ENCODE assay signal across 13 cellular contexts in the genomic region with DNA sequence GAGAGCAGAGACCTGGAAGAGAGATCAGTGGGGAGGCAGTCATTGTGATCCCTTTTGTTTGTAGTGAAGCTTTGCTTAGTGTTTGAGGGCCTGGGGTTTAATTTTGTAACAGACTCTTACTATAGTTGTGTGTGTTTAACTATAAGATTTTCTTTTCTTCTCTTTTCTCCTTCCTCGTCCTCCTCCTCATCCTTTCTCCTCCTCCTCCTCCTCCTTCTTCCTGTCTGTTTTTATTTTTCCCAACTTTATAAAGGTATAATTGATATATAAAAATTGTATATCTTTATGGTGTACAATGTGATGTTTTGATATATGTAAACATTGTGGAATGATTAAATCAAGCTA.
A peak's percentile ranks its signal among the peaks of the same experiment; 100 is the strongest.
DNase-seq lines count a peak whose midpoint lies in the region; ATAC-seq and TF ChIP-seq lines count a peak whose summit lies in the region.
"Had no signal": no experiment of that assay in that cellular context is flagged by ENCODE, and none has a peak within 500 bp of the region (broad histone marks: within the 10 kb centered on the region; RNA-seq: fewer than 3 reads in every experiment).

No MANE protein-coding gene starts in this region.

- H3K4me1 Mint-ChIP-seq in activated naive CD4-positive, alpha-beta T cell treated with anti-CD3 and anti-CD28 coated beads, Interleukin-2, amount 50 U/mL, for 24 hours = peaks cover 9% of the 10 kb centered on the region
- H3K4me1 Mint-ChIP-seq in activated naive CD4-positive, alpha-beta T cell treated with anti-CD3 and anti-CD28 coated beads, Interleukin-2, amount 10 ng/mL, durations not matched to agents 7 days and 5 days = peaks cover 9% of the 10 kb centered on the region
- H3K4me1 Mint-ChIP-seq in endothelial cell (ENCODE audit: unreplicated experiment) (peaks cover 67% of the 10 kb centered on the region), nephron progenitor cell (peaks cover 54% of the 10 kb centered on the region)

- no peak for TF ChIP-seq POLR2A in upper lobe of left lung (IDR thresholded peaks at IDR 0.05)

- H3K9me3 Mint-ChIP-seq in activated naive CD4-positive, alpha-beta T cell treated with anti-CD3 and anti-CD28 coated beads, Interleukin-2, amount 50 U/mL, for 24 hours = no peaks in the 10 kb centered on the region
- H3K9me3 Mint-ChIP-seq in activated naive CD4-positive, alpha-beta T cell treated with anti-CD3 and anti-CD28 coated beads, Interleukin-2, amount 10 ng/mL, durations not matched to agents 7 days and 5 days = no peaks in the 10 kb centered on the region
- H3K9me3 Mint-ChIP-seq in endothelial cell (ENCODE audit: unreplicated experiment) (no peaks in the 10 kb centered on the region), nephron progenitor cell (no peaks in the 10 kb centered on the region)
- H3K9me3 Mint-ChIP-seq: activated naive CD8-positive, alpha-beta T cell treated with anti-CD3 and anti-CD28 coated beads, Interleukin-2, amount 10 ng/mL, durations not matched to agents 7 days and 5 days had no signal

- H3K36me3 Mint-ChIP-seq in activated naive CD4-positive, alpha-beta T cell treated with anti-CD3 and anti-CD28 coated beads, Interleukin-2, amount 50 U/mL, for 24 hours = no peaks in the 10 kb centered on the region
- H3K36me3 Mint-ChIP-seq in activated naive CD4-positive, alpha-beta T cell treated with anti-CD3 and anti-CD28 coated beads, Interleukin-2, amount 10 ng/mL, durations not matched to agents 7 days and 5 days = no peaks in the 10 kb centered on the region
- no peaks in the 10 kb centered on the region for H3K36me3 Mint-ChIP-seq in endothelial cell (ENCODE audit: low read depth, unreplicated experiment)
- H3K36me3 Mint-ChIP-seq in nephron progenitor cell (ENCODE audit: low read depth) = peaks cover 18% of the 10 kb centered on the region
- H3K36me3 Mint-ChIP-seq: activated naive CD8-positive, alpha-beta T cell treated with anti-CD3 and anti-CD28 coated beads, Interleukin-2, amount 10 ng/mL, durations not matched to agents 7 days and 5 days had no signal

- 13 to 36% methylated on average over 1 of the region's 1 CpG for WGBS in upper lobe of left lung, 2 donors

- peak overlapping the region; percentile 17 for H3K27ac Mint-ChIP-seq in activated naive CD4-positive, alpha-beta T cell treated with anti-CD3 and anti-CD28 coated beads, Interleukin-2, amount 50 U/mL, for 24 hours
- no peak overlapping the region for H3K27ac Mint-ChIP-seq in activated naive CD4-positive, alpha-beta T cell treated with anti-CD3 and anti-CD28 coated beads, Interleukin-2, amount 10 ng/mL, durations not matched to agents 7 days and 5 days
- H3K27ac Mint-ChIP-seq in endothelial cell (ENCODE audit: unreplicated experiment) (peak overlapping the region; percentile 99), nephron progenitor cell (peak overlapping the region; percentile 94)
- H3K27ac Mint-ChIP-seq: activated naive CD8-positive, alpha-beta T cell treated with anti-CD3 and anti-CD28 coated beads, Interleukin-2, amount 10 ng/mL, durations not matched to agents 7 days and 5 days had no signal

- DNase-seq in activated naive CD4-positive, alpha-beta T cell treated with anti-CD3 and anti-CD28 coated beads, Interleukin-2, amount 10 ng/mL, durations not matched to agents 7 days and 5 days = no peak
- DNase-seq in endothelial cell (ENCODE audit: low spot score) (no peak), nephron progenitor cell (no peak), upper lobe of left lung (no peak), GDM1 (lab: John Stamatoyannopoulos, UW) (no peak)
- no peak for DNase-seq in activated CD8-positive, alpha-beta memory T cell treated with anti-CD3 and anti-CD28 coated beads for 24 hours
- DNase-seq: activated naive CD8-positive, alpha-beta T cell treated with anti-CD3 and anti-CD28 coated beads, Interleukin-2, amount 10 ng/mL, durations not matched to agents 7 days and 5 days; effector CD8-positive, alpha-beta T cell; NCI-H187 treated with DMSO at 0.1 percent for 48 hours; T-helper 9 cell had no signal

- no peaks in the 10 kb centered on the region for H3K27me3 ChIP-seq in upper lobe of left lung

- CTCF ChIA-PET in activated naive CD4-positive, alpha-beta T cell treated with anti-CD3 and anti-CD28 coated beads, Interleukin-2, amount 10 ng/mL, durations not matched to agents 7 days and 5 days (lab: Charles Lee) = no interaction called here

- no peak overlapping the region for H3K4me3 Mint-ChIP-seq in activated naive CD4-positive, alpha-beta T cell treated with anti-CD3 and anti-CD28 coated beads, Interleukin-2, amount 50 U/mL, for 24 hours
- no peak overlapping the region for H3K4me3 Mint-ChIP-seq in activated naive CD4-positive, alpha-beta T cell treated with anti-CD3 and anti-CD28 coated beads, Interleukin-2, amount 10 ng/mL, durations not matched to agents 7 days and 5 days
- H3K4me3 Mint-ChIP-seq in endothelial cell (ENCODE audit: unreplicated experiment) (peak overlapping the region; percentile 47), nephron progenitor cell (no peak overlapping the region)
- H3K4me3 Mint-ChIP-seq: activated naive CD8-positive, alpha-beta T cell treated with anti-CD3 and anti-CD28 coated beads, Interleukin-2, amount 10 ng/mL, durations not matched to agents 7 days and 5 days had no signal

- ATAC-seq in upper lobe of left lung (ENCODE audit: low FRiP score in 2 of 2) (no peak), GM19395 (IDR thresholded peaks at IDR 0.05; ENCODE audit: unreplicated experiment) (no peak)

- no peaks in the 10 kb centered on the region for H3K36me3 ChIP-seq in upper lobe of left lung

- no peak overlapping the region for H3K4me3 ChIP-seq in upper lobe of left lung
- H3K4me3 ChIP-seq: mucosa of descending colon had no signal

- TF ChIP-seq EP300 in upper lobe of left lung (IDR thresholded peaks at IDR 0.05) = no peak

- H3K27me3 Mint-ChIP-seq in activated naive CD4-positive, alpha-beta T cell treated with anti-CD3 and anti-CD28 coated beads, Interleukin-2, amount 50 U/mL, for 24 hours = no peaks in the 10 kb centered on the region
- peaks cover 11% of the 10 kb centered on the region for H3K27me3 Mint-ChIP-seq in activated naive CD4-positive, alpha-beta T cell treated with anti-CD3 and anti-CD28 coated beads, Interleukin-2, amount 10 ng/mL, durations not matched to agents 7 days and 5 days
- H3K27me3 Mint-ChIP-seq in endothelial cell (ENCODE audit: unreplicated experiment) (peaks cover 3% of the 10 kb centered on the region), nephron progenitor cell (ENCODE audit: low read depth, poor library complexity) (no peaks in the 10 kb centered on the region)
- H3K27me3 Mint-ChIP-seq: activated naive CD8-positive, alpha-beta T cell treated with anti-CD3 and anti-CD28 coated beads, Interleukin-2, amount 10 ng/mL, durations not matched to agents 7 days and 5 days had no signal

- H3K9me3 ChIP-seq in upper lobe of left lung = no peaks in the 10 kb centered on the region
- H3K9me3 ChIP-seq: mucosa of descending colon had no signal

- peak overlapping the region; percentile 81 to 88 (median 84) for H3K27ac ChIP-seq in upper lobe of left lung

- H3K4me1 ChIP-seq in upper lobe of left lung = peaks cover 57 to 91% (median 74%) of the 10 kb centered on the region in 4 donors

- TF ChIP-seq CTCF in endothelial cell (IDR thresholded peaks at IDR 0.05; ENCODE audit: unreplicated experiment) (no peak), nephron progenitor cell (IDR thresholded peaks at IDR 0.05) (no peak), upper lobe of left lung (IDR thresholded peaks at IDR 0.05) (peak in 1 of 6 experiments; percentile 0)
